In genomic region chr12:72570601-72571000, GRCh38 we compare ENCODE assay signal across 11 cellular contexts.
DNase-seq lines count a peak whose midpoint lies in the region; ATAC-seq, FAIRE-seq and TF ChIP-seq lines count a peak whose summit lies in the region.
"Had no signal": no experiment of that assay in that cellular context is flagged by ENCODE, and none has a peak within 500 bp of the region (broad histone marks: within the 10 kb centered on the region; RNA-seq: fewer than 3 reads in every experiment).

No MANE protein-coding gene starts in this region.

- POLR2A ChIA-PET in GM10248 (lab: Yijun Ruan, JAX), result no interaction called here

- TF ChIP-seq CTCF in GM10248 (IDR thresholded peaks at IDR 0.05; ENCODE audit: control extremely low read depth, extremely low read depth, low read depth, missing control alignments), result peak; percentile 18

- FAIRE-seq in urothelium cell line (lab: Jason Lieb, UNC), result no peak

- CTCF ChIA-PET in GM10248 (lab: Yijun Ruan, JAX), result no interaction called here

- ATAC-seq in HG03103 (IDR thresholded peaks at IDR 0.05; ENCODE audit: low read depth, unreplicated experiment), result peak; percentile 89
- peak; percentile 82 for ATAC-seq in left lobe of liver
- ATAC-seq in GM18498 (IDR thresholded peaks at IDR 0.05; ENCODE audit: unreplicated experiment), result no peak

- DNase-seq in GM10248 (ENCODE audit: extremely low spot score) (peak; percentile 7), RPMI8226 (peak; percentile 53), left lobe of liver (ENCODE audit: low spot score) (no peak), urothelium cell line (ENCODE audit: low spot score) (no peak), T1000 (lab: John Stamatoyannopoulos, UW) (no peak), DMS79 treated with DMSO at 0.1 percent for 48 hours (lab: John Stamatoyannopoulos, UW) (no peak)
- DNase-seq: activated T-cell treated with anti-CD3 and anti-CD28 coated beads, Interleukin-2, amount 50 U/mL, for 24 hours; effector CD4-positive, alpha-beta T cell; retina had no signal

Comparison
In these comparisons a context has a peak if more than half of its experiments do, and no peak if none do; other contexts are left out.
1. DNase-seq: peak in GM10248 (single experiment) and RPMI8226 (single experiment); none in left lobe of liver (single experiment), urothelium cell line (single experiment), T1000 (single experiment) and DMS79 treated with DMSO at 0.1 percent for 48 hours (single experiment).